In genomic region chr4:83552085-83552484, GRCh38 we compare ENCODE assay signal across 11 cellular contexts. TPM values are rescaled to one million over a fixed set of nuclear protein-coding genes. Genes with fewer than 3 reads are reported as not detected.
DNase-seq lines count a peak whose midpoint lies in the region; TF ChIP-seq lines count a peak whose summit lies in the region.
"Had no signal": no experiment of that assay in that cellular context is flagged by ENCODE, and none has a peak within 500 bp of the region (broad histone marks: within the 10 kb centered on the region; RNA-seq: fewer than 3 reads in every experiment).

No MANE protein-coding gene starts in this region.

- H3K4me3 Mint-ChIP-seq in activated CD4-positive, alpha-beta T cell treated with anti-CD3 and anti-CD28 coated beads, Interleukin-2, amount 10 ng/mL, durations not matched to agents 24 days and 14 days: no peak overlapping the region
- H3K4me3 Mint-ChIP-seq: naive B cell had no signal

- peaks cover 21% of the 10 kb centered on the region for H3K4me1 Mint-ChIP-seq in activated CD4-positive, alpha-beta T cell treated with anti-CD3 and anti-CD28 coated beads, Interleukin-2, amount 10 ng/mL, durations not matched to agents 24 days and 14 days

- H3K27me3 ChIP-seq in left ventricle myocardium inferior (ENCODE audit: low read depth) (no peaks in the 10 kb centered on the region), right atrium auricular region (no peaks in the 10 kb centered on the region)
- H3K27me3 ChIP-seq: spleen had no signal

- TF ChIP-seq CTCF in left ventricle myocardium inferior (IDR thresholded peaks at IDR 0.05; ENCODE audit: borderline replicate concordance) (no peak), right atrium auricular region (IDR thresholded peaks at IDR 0.05) (no peak)

- H3K36me3 ChIP-seq in left ventricle myocardium inferior: no peaks in the 10 kb centered on the region
- H3K36me3 ChIP-seq in right atrium auricular region: no peaks in the 10 kb centered on the region
- H3K36me3 ChIP-seq: spleen had no signal

- no peaks in the 10 kb centered on the region for H3K27me3 Mint-ChIP-seq in activated CD4-positive, alpha-beta T cell treated with anti-CD3 and anti-CD28 coated beads, Interleukin-2, amount 10 ng/mL, durations not matched to agents 24 days and 14 days

- no peaks in the 10 kb centered on the region for H3K9me3 Mint-ChIP-seq in activated CD4-positive, alpha-beta T cell treated with anti-CD3 and anti-CD28 coated beads, Interleukin-2, amount 10 ng/mL, durations not matched to agents 24 days and 14 days
- H3K9me3 Mint-ChIP-seq: naive B cell had no signal

- DNase-seq in left ventricle myocardium inferior: no peak
- no peak for DNase-seq in right atrium auricular region (ENCODE audit: low spot score)
- DNase-seq in NCI-H460 (ENCODE audit: extremely low read depth, low read depth): peak; percentile 80
- DNase-seq in fibroblast of gingiva (ENCODE audit: low read depth): peak; percentile 69
- DNase-seq in stromal cell of bone marrow (ENCODE audit: low read depth): peak; percentile 64
- DNase-seq in NCI-H526 treated with DMSO at 0.1 percent for 48 hours (lab: John Stamatoyannopoulos, UW): no peak
- DNase-seq in activated CD4-positive, alpha-beta T cell treated with anti-CD3 and anti-CD28 coated beads, Interleukin-2, amount 10 ng/mL, durations not matched to agents 24 days and 14 days: no peak
- no peak for DNase-seq in amygdala (lab: John Stamatoyannopoulos, UW)
- DNase-seq: naive B cell, NCI-H1694 treated with DMSO at 0.1 percent for 48 hours, spleen had no signal

- peaks cover 2% of the 10 kb centered on the region for H3K36me3 Mint-ChIP-seq in activated CD4-positive, alpha-beta T cell treated with anti-CD3 and anti-CD28 coated beads, Interleukin-2, amount 10 ng/mL, durations not matched to agents 24 days and 14 days (ENCODE audit: low read depth)
- H3K36me3 Mint-ChIP-seq: naive B cell had no signal

- no peak overlapping the region for H3K27ac Mint-ChIP-seq in activated CD4-positive, alpha-beta T cell treated with anti-CD3 and anti-CD28 coated beads, Interleukin-2, amount 10 ng/mL, durations not matched to agents 24 days and 14 days
- H3K27ac Mint-ChIP-seq: naive B cell had no signal

- H3K4me3 ChIP-seq in left ventricle myocardium inferior (no peak overlapping the region), right atrium auricular region (no peak overlapping the region)
- H3K4me3 ChIP-seq: spleen had no signal

- intact Hi-C loops in left ventricle myocardium inferior (cut with micrococcal nuclease): no loop called here
- intact Hi-C loops in activated CD4-positive, alpha-beta T cell treated with anti-CD3 and anti-CD28 coated beads, Interleukin-2, amount 10 ng/mL, durations not matched to agents 24 days and 14 days (cut with micrococcal nuclease): no loop called here

- H3K9me3 ChIP-seq in left ventricle myocardium inferior (replicated peaks) (no peaks in the 10 kb centered on the region), right atrium auricular region (no peaks in the 10 kb centered on the region)
- H3K9me3 ChIP-seq: spleen had no signal

- peaks cover 76% of the 10 kb centered on the region for H3K4me1 ChIP-seq in left ventricle myocardium inferior
- H3K4me1 ChIP-seq in right atrium auricular region: peaks cover 0 to 15% of the 10 kb centered on the region in 2 donors

- H3K27ac ChIP-seq in left ventricle myocardium inferior (replicated peaks) (peak overlapping the region; percentile 37), right atrium auricular region (no peak overlapping the region)

RNA-seq across cellular contexts. Expression of gene GPAT3, which starts 16.2 kb away (rescaled TPM):
- total RNA-seq in left ventricle myocardium inferior: 44.2 TPM
- 10 to 100 TPM; 27.7 to 32.5 TPM for total RNA-seq in right atrium auricular region
- 69.2 and 80.5 TPM in 2 replicates for total RNA-seq in NCI-H460 (2014; rRNA removed; shearing (Covaris generic))
- 60.4 and 66.1 TPM in 2 replicates for polyA plus RNA-seq in NCI-H460 (2014; cell fraction: nucleus; rRNA removed)
- total RNA-seq in activated CD4-positive, alpha-beta T cell treated with anti-CD3 and anti-CD28 coated beads, Interleukin-2, amount 10 ng/mL, durations not matched to agents 24 days and 14 days: 3.6 and 3.7 TPM in 2 replicates

Comparison
In these comparisons a context has a peak if more than half of its experiments do, and no peak if none do; other contexts are left out.
1. DNase-seq: peak in NCI-H460 (single experiment), fibroblast of gingiva (single experiment) and stromal cell of bone marrow (single experiment); none in left ventricle myocardium inferior (single experiment), right atrium auricular region (single experiment), NCI-H526 treated with DMSO at 0.1 percent for 48 hours (single experiment), activated CD4-positive, alpha-beta T cell treated with anti-CD3 and anti-CD28 coated beads, Interleukin-2, amount 10 ng/mL, durations not matched to agents 24 days and 14 days (single experiment) and amygdala (0 of 56).